In genomic region chr16:54194008-54194731, GRCh38 we compare ENCODE assay signal across 9 cellular contexts.
A peak's percentile ranks its signal among the peaks of the same experiment; 100 is the strongest.
DNase-seq lines count a peak whose midpoint lies in the region; ATAC-seq and TF ChIP-seq lines count a peak whose summit lies in the region.
"Had no signal": no experiment of that assay in that cellular context is flagged by ENCODE, and none has a peak within 500 bp of the region (broad histone marks: within the 10 kb centered on the region; RNA-seq: fewer than 3 reads in every experiment).

No MANE protein-coding gene starts in this region.

- intact Hi-C loops in MCF 10A (cut with micrococcal nuclease), result loop anchor here (5.0 to 10.0 kb wide), 3 partner anchors 299 to 738 kb away; partner anchors contain the start of gene IRX5
- intact Hi-C loops in CD8-positive, alpha-beta T cell (cut with DNase I, micrococcal nuclease), result no loop called here

- BruUV-seq in MCF 10A (replicated peaks; lab: Mats Ljungman, UMichigan), result no TSS peak

- POLR2A ChIA-PET in MCF 10A (lab: Yijun Ruan, JAX), result interaction anchor here (0.7 to 1.0 kb wide), 3 partner anchors 91 to 653 kb away, joined by 3 to 6 read pairs (median 3); no protein-coding TSS in a partner anchor
- POLR2A ChIA-PET in CD8-positive, alpha-beta T cell (lab: Charles Lee), result no interaction called here

- DNase-seq in C1 segment of cervical spinal cord (lab: John Stamatoyannopoulos, UW) (peak in 13 of 14 donors; percentile 9 to 82 (median 61)), MCF 10A (ENCODE audit: unreplicated experiment) (peak; percentile 86), stromal cell of bone marrow (ENCODE audit: low read depth) (peak; percentile 81)
- DNase-seq in stimulated activated CD4-positive, alpha-beta T cell treated with anti-CD3 and anti-CD28 coated beads, Interleukin-4, amount 100 ng/mL, for 4 hours, result no peak
- no peak for DNase-seq in CD8-positive, alpha-beta T cell

- H3K27ac ChIP-seq in HUES6 (ENCODE audit: low read depth, low read length), result no peak overlapping the region
- no peak overlapping the region for H3K27ac ChIP-seq in CD8-positive, alpha-beta T cell (ENCODE audit: low read depth, low read length)

- ATAC-seq in CD8-positive, alpha-beta T cell, result no peak
- ATAC-seq in HG03520 (IDR thresholded peaks at IDR 0.05; ENCODE audit: unreplicated experiment), result no peak

- peaks cover 12% of the 10 kb centered on the region for H3K4me1 ChIP-seq in HUES6 (ENCODE audit: control insufficient read depth, insufficient read depth, low read length)
- no peaks in the 10 kb centered on the region for H3K4me1 ChIP-seq in CD8-positive, alpha-beta T cell (ENCODE audit: insufficient read depth, low read length)

- TF ChIP-seq CTCF in MCF 10A (IDR thresholded peaks at IDR 0.05; ENCODE audit: unreplicated experiment), result no peak
- TF ChIP-seq CTCF in CD8-positive, alpha-beta T cell (IDR thresholded peaks at IDR 0.05), result no peak

- peaks cover 5% of the 10 kb centered on the region for H3K4me1 Mint-ChIP-seq in MCF 10A (ENCODE audit: insufficient read depth, unreplicated experiment)
- no peaks in the 10 kb centered on the region for H3K4me1 Mint-ChIP-seq in CD8-positive, alpha-beta T cell (ENCODE audit: low read depth)

- H3K36me3 ChIP-seq in HUES6 (ENCODE audit: control insufficient read depth, insufficient read depth, low read length), result no peaks in the 10 kb centered on the region
- no peaks in the 10 kb centered on the region for H3K36me3 ChIP-seq in CD8-positive, alpha-beta T cell (ENCODE audit: insufficient read depth, low read length)

- H3K27ac Mint-ChIP-seq in MCF 10A (ENCODE audit: low read depth, unreplicated experiment), result peak overlapping the region; percentile 90
- H3K27ac Mint-ChIP-seq in CD8-positive, alpha-beta T cell, result no peak overlapping the region
- H3K27ac Mint-ChIP-seq: stimulated activated naive CD8-positive, alpha-beta T cell treated with anti-CD3 and anti-CD28 coated beads, Interleukin-15, Interleukin-2, amounts not matched to agents 100 ng/mL and 50 ng/mL, for 24 hours had no signal

- peaks cover 7% of the 10 kb centered on the region for H3K9me3 Mint-ChIP-seq in MCF 10A (ENCODE audit: unreplicated experiment)
- H3K9me3 Mint-ChIP-seq in CD8-positive, alpha-beta T cell, result peaks cover 1% of the 10 kb centered on the region

- peak overlapping the region; percentile 2 for H3K9ac ChIP-seq in HUES6 (ENCODE audit: low read length)

- CTCF ChIA-PET in MCF 10A (lab: Yijun Ruan, JAX), result interaction anchor here (0.7 to 1.2 kb wide), 2 partner anchors 8 to 89 kb away, joined by 3 read pairs; no protein-coding TSS in a partner anchor
- CTCF ChIA-PET in CD8-positive, alpha-beta T cell (lab: Charles Lee), result no interaction called here

- peaks cover 6% of the 10 kb centered on the region; the same call in 1 of the 2 replicates for H3K27me3 ChIP-seq in HUES6 (ENCODE audit: control insufficient read depth, insufficient read depth, low read length)
- H3K27me3 ChIP-seq in CD8-positive, alpha-beta T cell (ENCODE audit: insufficient read depth, low read length), result no peaks in the 10 kb centered on the region

- peak overlapping the region; percentile 61 for H3K4me3 ChIP-seq in HUES6 (ENCODE audit: low read depth, low read length)
- peak overlapping the region; percentile 40; the same call in 1 of the 2 replicates for H3K4me3 ChIP-seq in iPS-18c (ENCODE audit: insufficient read depth, low read depth, low read length)
- H3K4me3 ChIP-seq in CD8-positive, alpha-beta T cell (ENCODE audit: low read depth, low read length), result no peak overlapping the region

- H3K9me3 ChIP-seq in HUES6 (ENCODE audit: control insufficient read depth, insufficient read depth, low read depth, low read length) (peaks cover 4% of the 10 kb centered on the region; the same call in 1 of the 2 replicates), iPS-18c (ENCODE audit: control insufficient read depth, insufficient read depth, low read length) (no peaks in the 10 kb centered on the region)
- H3K9me3 ChIP-seq in CD8-positive, alpha-beta T cell (ENCODE audit: low read length), result no peaks in the 10 kb centered on the region

- peak overlapping the region; percentile 55 for H3K4me3 Mint-ChIP-seq in MCF 10A (ENCODE audit: unreplicated experiment)
- H3K4me3 Mint-ChIP-seq in CD8-positive, alpha-beta T cell, result no peak overlapping the region
- H3K4me3 Mint-ChIP-seq: stimulated activated naive CD8-positive, alpha-beta T cell treated with anti-CD3 and anti-CD28 coated beads, Interleukin-15, Interleukin-2, amounts not matched to agents 100 ng/mL and 50 ng/mL, for 24 hours had no signal

- H3K36me3 Mint-ChIP-seq in MCF 10A (ENCODE audit: insufficient read depth, unreplicated experiment), result no peaks in the 10 kb centered on the region
- H3K36me3 Mint-ChIP-seq in CD8-positive, alpha-beta T cell, result no peaks in the 10 kb centered on the region

- no peaks in the 10 kb centered on the region for H3K27me3 Mint-ChIP-seq in MCF 10A (ENCODE audit: insufficient read depth, unreplicated experiment)
- H3K27me3 Mint-ChIP-seq in CD8-positive, alpha-beta T cell (ENCODE audit: low read depth), result peaks cover 9% of the 10 kb centered on the region

Comparison
In these comparisons a context has a peak if more than half of its experiments do, and no peak if none do; other contexts are left out.
1. DNase-seq: peak in C1 segment of cervical spinal cord (13 of 14), MCF 10A (single experiment) and stromal cell of bone marrow (single experiment); none in stimulated activated CD4-positive, alpha-beta T cell treated with anti-CD3 and anti-CD28 coated beads, Interleukin-4, amount 100 ng/mL, for 4 hours (0 of 2) and CD8-positive, alpha-beta T cell (0 of 7).